In genomic region chr15:66715181-66715624, GRCh38 we compare ENCODE assay signal across 19 cellular contexts. TPM values are rescaled to one million over a fixed set of nuclear protein-coding genes. Genes with fewer than 3 reads are reported as not detected.
A peak's percentile ranks its signal among the peaks of the same experiment; 100 is the strongest.
DNase-seq lines count a peak whose midpoint lies in the region; ATAC-seq and TF ChIP-seq lines count a peak whose summit lies in the region.
"Had no signal": no experiment of that assay in that cellular context is flagged by ENCODE, and none has a peak within 500 bp of the region (broad histone marks: within the 10 kb centered on the region; RNA-seq: fewer than 3 reads in every experiment).

No MANE protein-coding gene starts in this region.

- no peak overlapping the region; the same call in 1 of the 2 replicates for H3K4me3 ChIP-seq in WERI-Rb-1 (ENCODE audit: low read depth, low read length)
- H3K4me3 ChIP-seq: heart left ventricle, left ventricle myocardium inferior, spleen had no signal

- H3K36me3 ChIP-seq in WERI-Rb-1, result peaks cover 36% of the 10 kb centered on the region

- TF ChIP-seq CTCF in WERI-Rb-1 (IDR thresholded peaks at IDR 0.05; ENCODE audit: low read depth, low read length) (no peak), progenitor cell of endocrine pancreas (IDR thresholded peaks at IDR 0.05; ENCODE audit: unreplicated experiment) (no peak), RWPE1 (conservative IDR thresholded peaks at IDR 0.05; ENCODE audit: low read depth) (no peak)

- H3K27me3 Mint-ChIP-seq in progenitor cell of endocrine pancreas, result no peaks in the 10 kb centered on the region
- H3K27me3 Mint-ChIP-seq: activated naive CD8-positive, alpha-beta T cell had no signal

- H3K27ac Mint-ChIP-seq in progenitor cell of endocrine pancreas, result peak overlapping the region; percentile 72
- H3K27ac Mint-ChIP-seq: activated naive CD8-positive, alpha-beta T cell; T-helper 2 cell treated with Interferon-gamma antibody and Interleukin-4, amounts not matched to agents 5 μg/mL and 100 μg/mL, for 36 hours had no signal

- CTCF ChIA-PET in RWPE1 (lab: Yijun Ruan, JAX), result interaction anchor here (0.6 to 0.9 kb wide), 2 partner anchors 13 to 58 kb away, joined by 3 to 4 read pairs; partner anchors contain the start of gene SMAD6

- H3K9me3 ChIP-seq in WERI-Rb-1 (ENCODE audit: severe bottlenecking), result no peaks in the 10 kb centered on the region
- H3K9me3 ChIP-seq: heart left ventricle, left ventricle myocardium inferior, spleen had no signal

- ATAC-seq in left colon, result peak; percentile 67
- ATAC-seq in HG02798 (IDR thresholded peaks at IDR 0.05; ENCODE audit: poor library complexity, unreplicated experiment), result no peak
- ATAC-seq: heart left ventricle had no signal

- intact Hi-C loops in left colon (cut with DNase I, micrococcal nuclease), result no loop called here

- peaks cover 15% of the 10 kb centered on the region for H3K36me3 Mint-ChIP-seq in progenitor cell of endocrine pancreas (ENCODE audit: insufficient read depth)
- H3K36me3 Mint-ChIP-seq: activated naive CD8-positive, alpha-beta T cell had no signal

- peak; percentile 60 for DNase-seq in D341Med (ENCODE audit: low spot score)
- peak; percentile 27 for DNase-seq in WERI-Rb-1
- no peak for DNase-seq in left colon
- no peak for DNase-seq in progenitor cell of endocrine pancreas (ENCODE audit: low spot score, unreplicated experiment)
- no peak for DNase-seq in activated CD4-positive, alpha-beta T cell treated with anti-CD3 and anti-CD28 coated beads, Interleukin-2, amount 50 U/mL, for 48 hours
- DNase-seq in RWPE1 (ENCODE audit: low spot score), result no peak
- DNase-seq in RPMI8226, result no peak
- DNase-seq: erythroblast, H7, KG1, left ventricle myocardium inferior, NCI-H1417 treated with DMSO at 0.1 percent for 48 hours, NCI-H446 treated with DMSO at 0.1 percent for 48 hours had no signal

- H3K27me3 ChIP-seq in WERI-Rb-1 (ENCODE audit: insufficient read depth, low read depth, severe bottlenecking), result no peaks in the 10 kb centered on the region
- H3K27me3 ChIP-seq: heart left ventricle had no signal

- H3K27ac ChIP-seq in WERI-Rb-1, result peak overlapping the region; percentile 55
- H3K27ac ChIP-seq in RWPE1, result no peak overlapping the region
- H3K27ac ChIP-seq: left ventricle myocardium inferior had no signal

- POLR2A ChIA-PET in RWPE1 (lab: Yijun Ruan, JAX; ENCODE audit: low non-redundant PET), result no interaction called here

- H3K4me3 Mint-ChIP-seq in progenitor cell of endocrine pancreas (ENCODE audit: low read depth), result no peak overlapping the region
- H3K4me3 Mint-ChIP-seq: activated naive CD8-positive, alpha-beta T cell; B cell; T-helper 2 cell treated with Interferon-gamma antibody and Interleukin-4, amounts not matched to agents 5 μg/mL and 100 μg/mL, for 36 hours had no signal

- H3K9me3 Mint-ChIP-seq in progenitor cell of endocrine pancreas (ENCODE audit: low read depth), result no peaks in the 10 kb centered on the region
- H3K9me3 Mint-ChIP-seq: T-helper 2 cell treated with Interferon-gamma antibody and Interleukin-4, amounts not matched to agents 5 μg/mL and 100 μg/mL, for 36 hours had no signal

- peaks cover 33% of the 10 kb centered on the region for H3K4me1 Mint-ChIP-seq in progenitor cell of endocrine pancreas (ENCODE audit: low read depth)

RNA-seq across cellular contexts. Expression of gene SMAD6, which starts 13.2 kb away (rescaled TPM):
- total RNA-seq in left colon (10 to 100 TPM in 1 of 2 donors, 1 to 10 TPM in 1; 9.6 to 11.2 TPM), progenitor cell of endocrine pancreas (35.5 and 38.9 TPM in 2 replicates)

Comparison
In these comparisons a context has a peak if more than half of its experiments do, and no peak if none do; other contexts are left out.
1. DNase-seq: peak in D341Med (single experiment) and WERI-Rb-1 (single experiment); none in left colon (0 of 2), progenitor cell of endocrine pancreas (single experiment), activated CD4-positive, alpha-beta T cell treated with anti-CD3 and anti-CD28 coated beads, Interleukin-2, amount 50 U/mL, for 48 hours (0 of 2), RWPE1 (single experiment) and RPMI8226 (single experiment).